1 cellular context compared by ENCODE assay signal in the genomic region with DNA sequence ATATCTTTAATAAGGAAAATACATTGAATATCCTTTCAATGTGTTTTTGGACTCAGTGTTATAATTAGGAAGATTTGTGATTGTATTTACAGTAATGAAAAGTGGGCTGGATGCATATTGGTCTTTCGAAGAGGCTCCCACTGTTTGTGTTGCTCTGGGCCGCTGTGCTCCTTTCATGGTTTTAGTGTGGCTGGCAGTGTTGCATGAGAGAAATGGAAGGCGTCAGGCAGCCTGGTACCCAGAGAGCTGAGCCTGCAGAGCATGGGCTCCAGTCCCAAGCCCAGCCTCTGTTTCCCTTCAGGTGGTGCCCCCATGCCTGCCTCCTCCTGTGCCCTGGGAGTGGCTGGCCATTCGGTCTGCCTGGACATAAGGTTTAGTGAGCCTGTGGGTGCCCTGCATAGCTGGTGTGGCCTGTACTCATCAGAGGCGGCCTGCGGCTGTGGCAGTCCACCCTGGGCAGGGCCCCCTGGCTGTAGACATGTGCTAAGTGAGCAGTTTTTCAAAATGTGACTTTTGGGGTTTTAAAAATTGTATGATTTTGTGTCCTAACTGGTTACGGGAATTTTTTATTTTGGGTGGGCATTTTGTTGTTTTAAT.
TF ChIP-seq lines count a peak whose summit lies in the region.

No MANE protein-coding gene starts in this region.

TF ChIP-seq in SK-N-SH treated with all-trans-retinoic acid at 6 μM for 48 hours, 23 proteins besides CTCF, POLR2A, EP300 and RAD21 (continued from another document):
- TF ChIP-seq, protein P1, sequence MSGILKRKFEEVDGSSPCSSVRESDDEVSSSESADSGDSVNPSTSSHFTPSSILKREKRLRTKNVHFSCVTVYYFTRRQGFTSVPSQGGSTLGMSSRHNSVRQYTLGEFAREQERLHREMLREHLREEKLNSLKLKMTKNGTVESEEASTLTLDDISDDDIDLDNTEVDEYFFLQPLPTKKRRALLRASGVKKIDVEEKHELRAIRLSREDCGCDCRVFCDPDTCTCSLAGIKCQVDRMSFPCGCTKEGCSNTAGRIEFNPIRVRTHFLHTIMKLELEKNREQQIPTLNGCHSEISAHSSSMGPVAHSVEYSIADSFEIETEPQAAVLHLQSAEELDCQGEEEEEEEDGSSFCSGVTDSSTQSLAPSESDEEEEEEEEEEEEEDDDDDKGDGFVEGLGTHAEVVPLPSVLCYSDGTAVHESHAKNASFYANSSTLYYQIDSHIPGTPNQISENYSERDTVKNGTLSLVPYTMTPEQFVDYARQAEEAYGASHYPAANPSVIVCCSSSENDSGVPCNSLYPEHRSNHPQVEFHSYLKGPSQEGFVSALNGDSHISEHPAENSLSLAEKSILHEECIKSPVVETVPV (CRISPR knock-in tag; IDR thresholded peaks at IDR 0.05) = no peak
- TF ChIP-seq ZFP3 (CRISPR knock-in tag; IDR thresholded peaks at IDR 0.05) (no peak), ZNF565 (CRISPR knock-in tag; conservative IDR thresholded peaks at IDR 0.05; ENCODE audit: low read depth) (no peak), ESRRG (CRISPR knock-in tag; IDR thresholded peaks at IDR 0.05) (no peak), ARNTL (CRISPR knock-in tag; IDR thresholded peaks at IDR 0.05; ENCODE audit: borderline replicate concordance, low read depth) (no peak)
- TF ChIP-seq, protein P2, sequence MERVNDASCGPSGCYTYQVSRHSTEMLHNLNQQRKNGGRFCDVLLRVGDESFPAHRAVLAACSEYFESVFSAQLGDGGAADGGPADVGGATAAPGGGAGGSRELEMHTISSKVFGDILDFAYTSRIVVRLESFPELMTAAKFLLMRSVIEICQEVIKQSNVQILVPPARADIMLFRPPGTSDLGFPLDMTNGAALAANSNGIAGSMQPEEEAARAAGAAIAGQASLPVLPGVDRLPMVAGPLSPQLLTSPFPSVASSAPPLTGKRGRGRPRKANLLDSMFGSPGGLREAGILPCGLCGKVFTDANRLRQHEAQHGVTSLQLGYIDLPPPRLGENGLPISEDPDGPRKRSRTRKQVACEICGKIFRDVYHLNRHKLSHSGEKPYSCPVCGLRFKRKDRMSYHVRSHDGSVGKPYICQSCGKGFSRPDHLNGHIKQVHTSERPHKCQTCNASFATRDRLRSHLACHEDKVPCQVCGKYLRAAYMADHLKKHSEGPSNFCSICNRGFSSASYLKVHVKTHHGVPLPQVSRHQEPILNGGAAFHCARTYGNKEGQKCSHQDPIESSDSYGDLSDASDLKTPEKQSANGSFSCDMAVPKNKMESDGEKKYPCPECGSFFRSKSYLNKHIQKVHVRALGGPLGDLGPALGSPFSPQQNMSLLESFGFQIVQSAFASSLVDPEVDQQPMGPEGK (CRISPR knock-in tag; IDR thresholded peaks at IDR 0.05; ENCODE audit: borderline replicate concordance) = no peak
- TF ChIP-seq, protein P3, sequence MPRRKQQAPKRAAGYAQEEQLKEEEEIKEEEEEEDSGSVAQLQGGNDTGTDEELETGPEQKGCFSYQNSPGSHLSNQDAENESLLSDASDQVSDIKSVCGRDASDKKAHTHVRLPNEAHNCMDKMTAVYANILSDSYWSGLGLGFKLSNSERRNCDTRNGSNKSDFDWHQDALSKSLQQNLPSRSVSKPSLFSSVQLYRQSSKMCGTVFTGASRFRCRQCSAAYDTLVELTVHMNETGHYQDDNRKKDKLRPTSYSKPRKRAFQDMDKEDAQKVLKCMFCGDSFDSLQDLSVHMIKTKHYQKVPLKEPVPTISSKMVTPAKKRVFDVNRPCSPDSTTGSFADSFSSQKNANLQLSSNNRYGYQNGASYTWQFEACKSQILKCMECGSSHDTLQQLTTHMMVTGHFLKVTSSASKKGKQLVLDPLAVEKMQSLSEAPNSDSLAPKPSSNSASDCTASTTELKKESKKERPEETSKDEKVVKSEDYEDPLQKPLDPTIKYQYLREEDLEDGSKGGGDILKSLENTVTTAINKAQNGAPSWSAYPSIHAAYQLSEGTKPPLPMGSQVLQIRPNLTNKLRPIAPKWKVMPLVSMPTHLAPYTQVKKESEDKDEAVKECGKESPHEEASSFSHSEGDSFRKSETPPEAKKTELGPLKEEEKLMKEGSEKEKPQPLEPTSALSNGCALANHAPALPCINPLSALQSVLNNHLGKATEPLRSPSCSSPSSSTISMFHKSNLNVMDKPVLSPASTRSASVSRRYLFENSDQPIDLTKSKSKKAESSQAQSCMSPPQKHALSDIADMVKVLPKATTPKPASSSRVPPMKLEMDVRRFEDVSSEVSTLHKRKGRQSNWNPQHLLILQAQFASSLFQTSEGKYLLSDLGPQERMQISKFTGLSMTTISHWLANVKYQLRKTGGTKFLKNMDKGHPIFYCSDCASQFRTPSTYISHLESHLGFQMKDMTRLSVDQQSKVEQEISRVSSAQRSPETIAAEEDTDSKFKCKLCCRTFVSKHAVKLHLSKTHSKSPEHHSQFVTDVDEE (CRISPR knock-in tag; IDR thresholded peaks at IDR 0.05) = no peak
- TF ChIP-seq, protein P4, sequence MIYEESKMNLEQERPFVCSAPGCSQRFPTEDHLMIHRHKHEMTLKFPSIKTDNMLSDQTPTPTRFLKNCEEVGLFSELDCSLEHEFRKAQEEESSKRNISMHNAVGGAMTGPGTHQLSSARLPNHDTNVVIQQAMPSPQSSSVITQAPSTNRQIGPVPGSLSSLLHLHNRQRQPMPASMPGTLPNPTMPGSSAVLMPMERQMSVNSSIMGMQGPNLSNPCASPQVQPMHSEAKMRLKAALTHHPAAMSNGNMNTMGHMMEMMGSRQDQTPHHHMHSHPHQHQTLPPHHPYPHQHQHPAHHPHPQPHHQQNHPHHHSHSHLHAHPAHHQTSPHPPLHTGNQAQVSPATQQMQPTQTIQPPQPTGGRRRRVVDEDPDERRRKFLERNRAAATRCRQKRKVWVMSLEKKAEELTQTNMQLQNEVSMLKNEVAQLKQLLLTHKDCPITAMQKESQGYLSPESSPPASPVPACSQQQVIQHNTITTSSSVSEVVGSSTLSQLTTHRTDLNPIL (CRISPR knock-in tag; IDR thresholded peaks at IDR 0.05; ENCODE audit: low read depth) = no peak
TF ChIP-seq in SK-N-SH treated with all-trans-retinoic acid at 6 μM for 48 hours: peak in this region for 0.
